16 cellular contexts compared by ENCODE assay signal in the genomic region with DNA sequence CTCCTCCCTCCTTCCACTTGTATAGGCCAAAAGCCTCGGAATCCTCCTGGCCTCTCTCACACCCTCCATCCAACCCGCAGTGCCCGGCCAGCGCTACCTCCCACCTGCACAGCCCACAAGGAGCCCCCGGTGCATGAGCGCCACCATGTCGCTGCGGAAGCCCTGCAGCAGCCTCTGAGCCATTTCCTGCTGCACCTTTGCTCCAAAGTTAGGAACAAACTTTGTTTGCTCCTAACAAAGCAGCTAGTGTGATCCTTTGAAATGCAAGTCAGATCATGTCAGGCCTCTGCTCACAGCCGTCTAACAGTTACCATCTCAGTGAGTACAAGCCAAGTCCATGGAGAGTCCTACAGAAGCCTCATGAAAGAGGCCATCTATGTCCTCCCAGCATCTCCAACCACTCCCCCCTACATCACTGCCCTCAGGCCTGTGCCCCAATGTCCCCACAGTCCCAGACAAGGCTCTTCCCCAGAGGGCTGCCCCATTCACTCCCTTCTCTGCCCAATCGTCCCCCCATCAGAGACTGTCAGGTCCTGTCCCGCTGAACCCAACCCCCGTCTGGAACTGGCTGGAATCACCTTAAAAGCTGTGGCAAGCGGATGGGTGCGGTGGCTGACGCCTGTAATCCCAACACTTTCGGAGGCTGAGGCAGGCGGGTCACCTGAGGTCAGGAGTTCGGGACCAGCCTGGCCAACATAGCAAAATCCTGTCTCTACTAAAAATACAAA. TPM values are rescaled to one million over a fixed set of nuclear protein-coding genes. Genes with fewer than 3 reads are reported as not detected.
DNase-seq lines count a peak whose midpoint lies in the region; ATAC-seq and TF ChIP-seq lines count a peak whose summit lies in the region.
"Had no signal": no experiment of that assay in that cellular context is flagged by ENCODE, and none has a peak within 500 bp of the region (broad histone marks: within the 10 kb centered on the region; RNA-seq: fewer than 3 reads in every experiment).

No MANE protein-coding gene starts in this region.

- H4K20me1 ChIP-seq in BLaER1: peaks cover 87% of the 10 kb centered on the region
- peaks cover 67% of the 10 kb centered on the region for H4K20me1 ChIP-seq in neural progenitor cell (ENCODE audit: low read depth)

- H3K4me3 Mint-ChIP-seq in endothelial cell (ENCODE audit: unreplicated experiment): peak overlapping the region; percentile 6
- H3K4me3 Mint-ChIP-seq in neural progenitor cell: no peak overlapping the region
- H3K4me3 Mint-ChIP-seq: central memory CD8-positive, alpha-beta T cell had no signal

- H3K9me3 ChIP-seq in BLaER1: no peaks in the 10 kb centered on the region
- no peaks in the 10 kb centered on the region for H3K9me3 ChIP-seq in NT2/D1 (ENCODE audit: insufficient read depth, low read length)
- H3K9me3 ChIP-seq in neural progenitor cell (ENCODE audit: low read depth): no peaks in the 10 kb centered on the region
- H3K9me3 ChIP-seq: lower lobe of right lung, spleen, upper lobe of right lung had no signal

- no peak overlapping the region for H3K27ac Mint-ChIP-seq in endothelial cell (ENCODE audit: unreplicated experiment)
- peak overlapping the region; percentile 87 for H3K27ac Mint-ChIP-seq in neural progenitor cell

- H3K36me3 Mint-ChIP-seq in endothelial cell (ENCODE audit: low read depth, unreplicated experiment): no peaks in the 10 kb centered on the region
- H3K36me3 Mint-ChIP-seq in neural progenitor cell: peaks cover 12% of the 10 kb centered on the region

- no peak for DNase-seq in NT2/D1 (ENCODE audit: low read depth, low spot score)
- DNase-seq in endothelial cell (ENCODE audit: low spot score): no peak
- no peak for DNase-seq in neural progenitor cell (ENCODE audit: low spot score)
- DNase-seq in HuH-7.5 (ENCODE audit: low spot score): no peak
- no peak for DNase-seq in OCI-M2 (lab: John Stamatoyannopoulos, UW; ENCODE audit: unreplicated experiment)
- no peak for DNase-seq in stimulated activated CD4-positive, alpha-beta T cell treated with anti-CD3 and anti-CD28 coated beads, Interleukin-4, amount 100 ng/mL, for 1 hour
- DNase-seq: activated effector memory CD4-positive, alpha-beta T cell treated with anti-CD3 and anti-CD28 coated beads, Interleukin-2, amount 50 U/mL, for 16 hours; NCI-H1436; NCI-H446 treated with DMSO at 0.1 percent for 48 hours; spleen; T-helper 9 cell; upper lobe of right lung had no signal

- ATAC-seq in GM19395 (IDR thresholded peaks at IDR 0.05; ENCODE audit: unreplicated experiment): no peak

- H3K4me3 ChIP-seq in BLaER1 (no peak overlapping the region), NT2/D1 (ENCODE audit: insufficient read length, low read depth) (no peak overlapping the region), neural progenitor cell (no peak overlapping the region)
- H3K4me3 ChIP-seq: lower lobe of right lung, spleen, upper lobe of right lung had no signal

- no peak overlapping the region for H3K27ac ChIP-seq in BLaER1
- H3K27ac ChIP-seq in neural progenitor cell: no peak overlapping the region
- H3K27ac ChIP-seq: lower lobe of right lung, spleen, upper lobe of right lung had no signal

- peaks cover 24% of the 10 kb centered on the region for H3F3A ChIP-seq in neural progenitor cell (ENCODE audit: low read depth)

- H3K79me2 ChIP-seq in neural progenitor cell (ENCODE audit: low read depth): peaks cover 68% of the 10 kb centered on the region

- H3K36me3 ChIP-seq in BLaER1: peaks cover 35% of the 10 kb centered on the region
- H3K36me3 ChIP-seq in NT2/D1 (ENCODE audit: insufficient read depth, insufficient read length, low read length): peaks cover 10% of the 10 kb centered on the region
- no peaks in the 10 kb centered on the region for H3K36me3 ChIP-seq in neural progenitor cell
- H3K36me3 ChIP-seq: lower lobe of right lung, upper lobe of right lung had no signal

- H3K4me1 Mint-ChIP-seq in endothelial cell (ENCODE audit: unreplicated experiment): peaks cover 8% of the 10 kb centered on the region
- peaks cover 44% of the 10 kb centered on the region for H3K4me1 Mint-ChIP-seq in neural progenitor cell

- H3K4me1 ChIP-seq in BLaER1 (peaks cover 70% of the 10 kb centered on the region), NT2/D1 (ENCODE audit: insufficient read depth, insufficient read length) (peaks cover 20% of the 10 kb centered on the region), neural progenitor cell (peaks cover 13% of the 10 kb centered on the region)
- H3K4me1 ChIP-seq: lower lobe of right lung had no signal

- H3K27me3 ChIP-seq in BLaER1: no peaks in the 10 kb centered on the region
- H3K27me3 ChIP-seq in NT2/D1 (ENCODE audit: insufficient read depth, insufficient read length): no peaks in the 10 kb centered on the region
- H3K27me3 ChIP-seq in neural progenitor cell: no peaks in the 10 kb centered on the region
- H3K27me3 ChIP-seq: spleen, upper lobe of right lung had no signal

- H3K9me3 Mint-ChIP-seq in endothelial cell (ENCODE audit: unreplicated experiment) (no peaks in the 10 kb centered on the region), neural progenitor cell (no peaks in the 10 kb centered on the region)
- H3K9me3 Mint-ChIP-seq: central memory CD8-positive, alpha-beta T cell had no signal

- H3K4me2 ChIP-seq in BLaER1 (no peak overlapping the region), neural progenitor cell (no peak overlapping the region)

- no peaks in the 10 kb centered on the region for H3K27me3 Mint-ChIP-seq in endothelial cell (ENCODE audit: unreplicated experiment)
- H3K27me3 Mint-ChIP-seq in neural progenitor cell (ENCODE audit: insufficient read depth, low read depth): peaks cover 3% of the 10 kb centered on the region
- H3K27me3 Mint-ChIP-seq: central memory CD8-positive, alpha-beta T cell had no signal

- TF ChIP-seq CTCF in endothelial cell (IDR thresholded peaks at IDR 0.05; ENCODE audit: unreplicated experiment) (no peak), neural progenitor cell (IDR thresholded peaks at IDR 0.05) (no peak)

- 0 out of 2 replicates have a peak overlapping the region, but pooled peaks have one; percentile 6 for H3K9ac ChIP-seq in BLaER1
- H3K9ac ChIP-seq in NT2/D1 (ENCODE audit: insufficient read length, low read depth): peak overlapping the region; percentile 16
- no peak overlapping the region for H3K9ac ChIP-seq in neural progenitor cell

- H2AFZ ChIP-seq in neural progenitor cell (replicated peaks): no peak overlapping the region

RNA-seq across cellular contexts. Expression of gene DCAKD, which starts 7.5 kb away (rescaled TPM):
- total RNA-seq in endothelial cell (ENCODE audit: unreplicated experiment): 29.2 TPM
- total RNA-seq in neural progenitor cell (ENCODE audit: low replicate concordance): 31.4 and 91.5 TPM in 2 replicates

RNA-seq across cellular contexts. Expression of gene NMT1, which starts 17.1 kb away (rescaled TPM):
- total RNA-seq in endothelial cell (ENCODE audit: unreplicated experiment) (85.8 TPM), neural progenitor cell (ENCODE audit: low replicate concordance) (95.0 and 101 TPM in 2 replicates)
